17 cellular contexts compared by ENCODE assay signal in the genomic region with DNA sequence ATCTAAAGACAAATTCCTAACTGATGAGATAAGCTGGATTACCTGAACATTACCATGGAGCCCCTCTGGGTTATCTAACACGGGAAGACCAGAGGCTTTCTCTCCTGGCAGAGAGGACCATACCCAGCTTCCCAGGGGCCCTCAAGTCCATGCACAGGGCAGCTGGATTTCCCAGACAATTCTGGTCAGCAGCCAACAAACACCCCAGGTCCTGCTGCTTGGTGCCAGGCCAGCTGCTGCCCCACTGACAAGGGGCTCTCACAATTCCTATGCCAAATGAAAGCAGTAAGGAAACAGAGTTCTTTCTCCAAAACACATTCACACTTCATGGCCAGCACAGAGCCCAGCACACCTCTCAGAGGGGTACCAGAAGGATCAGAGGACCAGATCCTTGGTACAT.
"Had no signal": no experiment of that assay in that cellular context is flagged by ENCODE, and none has a peak within 500 bp of the region (broad histone marks: within the 10 kb centered on the region; RNA-seq: fewer than 3 reads in every experiment).

No MANE protein-coding gene starts in this region.

- H3K4me3 Mint-ChIP-seq: activated naive CD4-positive, alpha-beta T cell treated with anti-CD3 and anti-CD28 coated beads, Interleukin-2, amount 50 U/mL, for 24 hours; activated T-cell treated with anti-CD3 and anti-CD28 coated beads, Interleukin-2, amount 50 U/mL, for 24 hours; T-cell had no signal

- H3K4me3 ChIP-seq: coronary artery, ovary, sigmoid colon, stomach, thoracic aorta had no signal

- H3K36me3 ChIP-seq: ovary, sigmoid colon, stomach, thoracic aorta had no signal

- H3K4me1 Mint-ChIP-seq: activated naive CD4-positive, alpha-beta T cell treated with anti-CD3 and anti-CD28 coated beads, Interleukin-2, amount 50 U/mL, for 24 hours; T-cell had no signal

- H3K27me3 Mint-ChIP-seq: activated naive CD4-positive, alpha-beta T cell treated with anti-CD3 and anti-CD28 coated beads, Interleukin-2, amount 50 U/mL, for 24 hours; activated T-cell treated with anti-CD3 and anti-CD28 coated beads, Interleukin-2, amount 50 U/mL, for 24 hours; T-cell had no signal

- H3K27ac Mint-ChIP-seq: activated naive CD4-positive, alpha-beta T cell treated with anti-CD3 and anti-CD28 coated beads, Interleukin-2, amount 50 U/mL, for 24 hours; T-cell had no signal

- ATAC-seq: left ventricle myocardium superior, T-cell had no signal

- DNase-seq: activated CD4-positive, CD25-positive, alpha-beta regulatory T cell treated with anti-CD3 and anti-CD28 coated beads, Interleukin-2, amount 50 U/mL, for 72 hours; activated effector memory CD4-positive, alpha-beta T cell treated with anti-CD3 and anti-CD28 coated beads, Interleukin-2, amount 50 U/mL, for 16 hours; activated T-cell treated with anti-CD3 and anti-CD28 coated beads, Interleukin-2, amount 50 U/mL, for 24 hours; amniotic stem cell; central memory CD4-positive, alpha-beta T cell; effector CD4-positive, alpha-beta T cell; foreskin fibroblast; left ventricle myocardium superior; ovary; sigmoid colon; stimulated activated CD4-positive, alpha-beta T cell treated with anti-CD3 and anti-CD28 coated beads, Interleukin-1b, Interleukin-23, amount 100 ng/mL, for 48 hours; stomach; T-cell; T-helper 9 cell had no signal

- H3K27ac ChIP-seq: coronary artery, ovary, sigmoid colon, stomach, thoracic aorta had no signal

- H3K9me3 Mint-ChIP-seq: activated naive CD4-positive, alpha-beta T cell treated with anti-CD3 and anti-CD28 coated beads, Interleukin-2, amount 50 U/mL, for 24 hours; activated T-cell treated with anti-CD3 and anti-CD28 coated beads, Interleukin-2, amount 50 U/mL, for 24 hours; T-cell had no signal

- H3K36me3 Mint-ChIP-seq: activated naive CD4-positive, alpha-beta T cell treated with anti-CD3 and anti-CD28 coated beads, Interleukin-2, amount 50 U/mL, for 24 hours had no signal

- H3K9me3 ChIP-seq: ovary, sigmoid colon, stomach, thoracic aorta had no signal

- H3K27me3 ChIP-seq: ovary, sigmoid colon, stomach had no signal
